Comparison of ENCODE assay signal across 1 cellular context in the genomic region with DNA sequence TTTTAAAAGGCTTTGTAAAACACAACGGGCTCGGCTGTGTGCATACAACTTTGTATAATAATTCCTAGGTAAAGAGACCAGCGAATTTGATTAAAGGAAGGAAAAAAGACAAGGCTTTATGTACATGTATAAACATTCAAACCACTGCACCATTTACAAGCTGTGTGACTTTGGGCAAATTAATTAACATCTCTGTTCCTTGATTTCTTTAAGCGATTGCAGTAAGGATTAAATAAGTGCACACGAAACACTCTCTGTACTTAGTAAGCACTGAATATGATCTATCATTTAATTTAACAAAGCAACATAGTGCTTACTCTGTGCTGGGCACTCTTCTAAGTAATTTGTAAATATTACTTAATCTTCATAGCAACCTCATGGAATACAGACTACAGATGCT.
A peak's percentile ranks its signal among the peaks of the same experiment; 100 is the strongest.
TF ChIP-seq lines count a peak whose summit lies in the region.

No MANE protein-coding gene starts in this region.

TF ChIP-seq in K562, 482 proteins besides CTCF, POLR2A, EP300 and RAD21:
- TF ChIP-seq ARHGAP35 (IDR thresholded peaks at IDR 0.05; ENCODE audit: partially characterized antibody) (no peak), DMBX1 (CRISPR knock-in tag; IDR thresholded peaks at IDR 0.05; ENCODE audit: borderline replicate concordance) (no peak), ELF4 (CRISPR knock-in tag; IDR thresholded peaks at IDR 0.05) (no peak), SRSF1 (IDR thresholded peaks at IDR 0.05; ENCODE audit: low read depth, low read length) (no peak), BCOR (IDR thresholded peaks at IDR 0.05) (peak; percentile 58; the same call in 1 of the 2 replicates), ZFP36 (IDR thresholded peaks at IDR 0.05; ENCODE audit: low read depth, low read length, partially characterized antibody) (peak; percentile 66), RBM25 (IDR thresholded peaks at IDR 0.05; ENCODE audit: low read depth, low read length, severe bottlenecking) (peak; percentile 95)
- TF ChIP-seq, protein P1, sequence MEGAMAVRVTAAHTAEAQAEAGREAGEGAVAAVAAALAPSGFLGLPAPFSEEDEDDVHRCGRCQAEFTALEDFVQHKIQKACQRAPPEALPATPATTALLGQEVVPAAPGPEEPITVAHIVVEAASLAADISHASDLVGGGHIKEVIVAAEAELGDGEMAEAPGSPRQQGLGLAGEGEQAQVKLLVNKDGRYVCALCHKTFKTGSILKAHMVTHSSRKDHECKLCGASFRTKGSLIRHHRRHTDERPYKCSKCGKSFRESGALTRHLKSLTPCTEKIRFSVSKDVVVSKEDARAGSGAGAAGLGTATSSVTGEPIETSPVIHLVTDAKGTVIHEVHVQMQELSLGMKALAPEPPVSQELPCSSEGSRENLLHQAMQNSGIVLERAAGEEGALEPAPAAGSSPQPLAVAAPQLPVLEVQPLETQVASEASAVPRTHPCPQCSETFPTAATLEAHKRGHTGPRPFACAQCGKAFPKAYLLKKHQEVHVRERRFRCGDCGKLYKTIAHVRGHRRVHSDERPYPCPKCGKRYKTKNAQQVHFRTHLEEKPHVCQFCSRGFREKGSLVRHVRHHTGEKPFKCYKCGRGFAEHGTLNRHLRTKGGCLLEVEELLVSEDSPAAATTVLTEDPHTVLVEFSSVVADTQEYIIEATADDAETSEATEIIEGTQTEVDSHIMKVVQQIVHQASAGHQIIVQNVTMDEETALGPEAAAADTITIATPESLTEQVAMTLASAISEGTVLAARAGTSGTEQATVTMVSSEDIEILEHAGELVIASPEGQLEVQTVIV (CRISPR knock-in tag; IDR thresholded peaks at IDR 0.05; ENCODE audit: borderline replicate concordance), result no peak
